Comparison of ENCODE assay signal across 8 cellular contexts in the genomic region with DNA sequence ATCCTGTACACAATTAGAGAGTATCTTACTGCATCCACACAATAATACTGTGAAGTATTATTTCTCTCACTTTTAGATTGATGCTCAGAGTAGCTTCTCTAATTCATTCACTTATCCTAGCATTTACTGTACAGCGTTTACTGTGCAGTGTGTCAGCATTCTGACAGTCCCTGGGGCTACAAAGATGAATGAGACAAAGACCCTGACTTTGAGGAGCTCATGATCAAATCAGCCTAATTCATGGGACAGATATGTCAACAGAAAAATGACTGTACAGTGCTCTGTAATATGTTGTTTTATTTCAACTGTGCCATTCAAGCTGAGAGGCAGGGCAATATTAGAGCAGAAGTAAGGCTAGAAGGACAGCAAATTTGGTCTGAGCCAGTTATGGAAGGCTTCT.
"Had no signal": no experiment of that assay in that cellular context is flagged by ENCODE, and none has a peak within 500 bp of the region (broad histone marks: within the 10 kb centered on the region; RNA-seq: fewer than 3 reads in every experiment).

No MANE protein-coding gene starts in this region.

- DNase-seq: GM23248, GOT3, H7, H9, HCEC 1CT, HFFc6 had no signal

- H3K27ac ChIP-seq: GM23248 had no signal

- H3K9ac ChIP-seq: GM23248 had no signal

- H3K36me3 ChIP-seq: HAP-1 had no signal

- H3K4me3 ChIP-seq: GM23248, GM23338, HAP-1 had no signal

- H3K9me3 ChIP-seq: HAP-1 had no signal

- H3K4me1 ChIP-seq: HAP-1 had no signal

- H3K4me2 ChIP-seq: GM23338 had no signal

- H2AFZ ChIP-seq: GM23248, GM23338 had no signal
